ENCODE assay signal across 8 cellular contexts in genomic region chr10:96339956-96340904, GRCh38. TPM values are rescaled to one million over a fixed set of nuclear protein-coding genes. Genes with fewer than 3 reads are reported as not detected.
DNase-seq lines count a peak whose midpoint lies in the region; ATAC-seq and TF ChIP-seq lines count a peak whose summit lies in the region.

No MANE protein-coding gene starts in this region.

- peaks cover 59% of the 10 kb centered on the region for H3K4me1 Mint-ChIP-seq in WTC11

- TF ChIP-seq CTCF in WTC11 (IDR thresholded peaks at IDR 0.05): peak; percentile 71

- H3K9me3 Mint-ChIP-seq in WTC11: peaks cover 4% of the 10 kb centered on the region

- peaks cover 24% of the 10 kb centered on the region for H3K27me3 Mint-ChIP-seq in WTC11 (ENCODE audit: low read depth)

- CTCF ChIA-PET in HEK293T (lab: Yijun Ruan, JAX): interaction anchor here (0.6 to 1.1 kb wide), 8 partner anchors 11 to 337 kb away, joined by 3 to 4 read pairs (median 3); no protein-coding TSS in a partner anchor
- CTCF ChIA-PET in WTC11 (lab: Charles Lee): interaction anchor here (0.8 to 3.0 kb wide), 24 partner anchors 10 to 323 kb away, joined by 3 to 31 read pairs (median 6); partner anchors contain the start of gene TLL2

- peak; percentile 72 for ATAC-seq in WTC11

- DNase-seq in DMS153 treated with DMSO at 0.1 percent for 48 hours (lab: John Stamatoyannopoulos, UW; ENCODE audit: unreplicated experiment) (peak; percentile 42), HEK293T (ENCODE audit: extremely low spot score) (peak; percentile 76), NCI-H2171 treated with DMSO at 0.1 percent for 48 hours (lab: John Stamatoyannopoulos, UW) (peak; percentile 65), WTC11 (ENCODE audit: low spot score) (peak; percentile 79), left kidney (ENCODE audit: low read depth, low spot score) (peak; percentile 86), cerebellum (ENCODE audit: low spot score) (no peak)
- peak; percentile 41 for DNase-seq in central memory CD4-positive, alpha-beta T cell
- DNase-seq in stimulated activated CD8-positive, alpha-beta memory T cell treated with anti-CD3 and anti-CD28 coated beads, Interleukin-12 subunit alpha, Interleukin-12 subunit beta, amount 100 ng/mL, for 1 hour (ENCODE audit: low read depth): peak; percentile 12

- no peak overlapping the region for H3K27ac Mint-ChIP-seq in WTC11

- H3K36me3 Mint-ChIP-seq in WTC11: peaks cover 3% of the 10 kb centered on the region

- H3K4me3 Mint-ChIP-seq in WTC11: no peak overlapping the region

- POLR2A ChIA-PET in HEK293T (lab: Yijun Ruan, JAX): no interaction called here
- POLR2A ChIA-PET in WTC11 (lab: Charles Lee): no interaction called here

TF ChIP-seq in HEK293T, 16 proteins besides CTCF, POLR2A, EP300 and RAD21:
- no peak for TF ChIP-seq SUZ12 (IDR thresholded peaks at IDR 0.05)
- TF ChIP-seq ZNF384 (IDR thresholded peaks at IDR 0.05): peak; percentile 93

TF ChIP-seq in WTC11, 78 proteins besides CTCF, POLR2A, EP300 and RAD21:
- no peak for TF ChIP-seq ZNF416 (CRISPR knock-in tag; IDR thresholded peaks at IDR 0.05)
- TF ChIP-seq ZNF317 (CRISPR knock-in tag; IDR thresholded peaks at IDR 0.05; ENCODE audit: borderline replicate concordance, low read depth): peak; percentile 79

RNA-seq across cellular contexts. Expression of gene OPALIN, which starts 18.6 kb away (rescaled TPM):
- total RNA-seq in WTC11 (2021) (0.04 TPM in 1 of 3 replicates, not detected in the others), cerebellum (not detected)

RNA-seq across cellular contexts. Expression of gene DNTT, which starts 36.0 kb away (rescaled TPM):
- 0.09 TPM in 1 of 3 replicates, not detected in the others for total RNA-seq in WTC11 (2021)
- total RNA-seq in cerebellum: not detected
